Comparison of ENCODE assay signal across 8 cellular contexts in the genomic region with DNA sequence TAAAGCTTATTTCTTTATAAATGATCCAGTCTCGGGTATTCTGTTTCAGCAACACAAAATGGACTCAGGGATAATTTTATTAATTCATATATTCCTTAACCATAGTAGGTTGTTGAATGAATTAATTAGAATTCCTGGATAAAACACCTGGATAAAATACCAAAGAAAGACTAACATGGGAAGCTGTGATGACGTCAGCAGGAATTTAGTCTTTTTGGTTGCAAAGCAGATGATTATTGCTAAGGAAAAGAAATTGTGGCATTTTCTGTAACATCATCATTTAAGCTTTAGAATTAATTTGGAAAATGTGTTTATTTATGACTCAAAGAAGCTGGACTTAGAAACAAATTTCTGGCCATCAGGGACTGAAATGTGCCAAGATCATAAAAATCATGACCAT.
"Had no signal": no experiment of that assay in that cellular context is flagged by ENCODE, and none has a peak within 500 bp of the region (broad histone marks: within the 10 kb centered on the region; RNA-seq: fewer than 3 reads in every experiment).

No MANE protein-coding gene starts in this region.

- H3K4me3 ChIP-seq: GM12878 had no signal

- FAIRE-seq: G401.6, GM12878, GM12891, GM12892, GM18507, GM19239 had no signal

- DNase-seq: GDM1, GF-D8 had no signal

- ATAC-seq: GM12878 had no signal
